1 cellular context compared by ENCODE assay signal in genomic region chr16:67697407-67697806, GRCh38.
TF ChIP-seq lines count a peak whose summit lies in the region.

No MANE protein-coding gene starts in this region.

TF ChIP-seq in K562, 482 proteins besides CTCF, POLR2A, EP300 and RAD21:
- TF ChIP-seq, protein P1, sequence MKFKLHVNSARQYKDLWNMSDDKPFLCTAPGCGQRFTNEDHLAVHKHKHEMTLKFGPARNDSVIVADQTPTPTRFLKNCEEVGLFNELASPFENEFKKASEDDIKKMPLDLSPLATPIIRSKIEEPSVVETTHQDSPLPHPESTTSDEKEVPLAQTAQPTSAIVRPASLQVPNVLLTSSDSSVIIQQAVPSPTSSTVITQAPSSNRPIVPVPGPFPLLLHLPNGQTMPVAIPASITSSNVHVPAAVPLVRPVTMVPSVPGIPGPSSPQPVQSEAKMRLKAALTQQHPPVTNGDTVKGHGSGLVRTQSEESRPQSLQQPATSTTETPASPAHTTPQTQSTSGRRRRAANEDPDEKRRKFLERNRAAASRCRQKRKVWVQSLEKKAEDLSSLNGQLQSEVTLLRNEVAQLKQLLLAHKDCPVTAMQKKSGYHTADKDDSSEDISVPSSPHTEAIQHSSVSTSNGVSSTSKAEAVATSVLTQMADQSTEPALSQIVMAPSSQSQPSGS (CRISPR knock-in tag; IDR thresholded peaks at IDR 0.05) = no peak
- no peak for TF ChIP-seq ZNF133 (CRISPR knock-in tag; IDR thresholded peaks at IDR 0.05)
- TF ChIP-seq STAG1 (CRISPR knock-in tag; IDR thresholded peaks at IDR 0.05; ENCODE audit: borderline replicate concordance) = no peak
- no peak for TF ChIP-seq OTX1 (CRISPR knock-in tag; IDR thresholded peaks at IDR 0.05)
- no peak for TF ChIP-seq ZNF165 (CRISPR knock-in tag; IDR thresholded peaks at IDR 0.05; ENCODE audit: borderline replicate concordance)
- TF ChIP-seq ETV5 (CRISPR knock-in tag; IDR thresholded peaks at IDR 0.05; ENCODE audit: low read depth) = no peak
- TF ChIP-seq ZBTB26 (CRISPR knock-in tag; IDR thresholded peaks at IDR 0.05) = no peak
- TF ChIP-seq, protein P2, sequence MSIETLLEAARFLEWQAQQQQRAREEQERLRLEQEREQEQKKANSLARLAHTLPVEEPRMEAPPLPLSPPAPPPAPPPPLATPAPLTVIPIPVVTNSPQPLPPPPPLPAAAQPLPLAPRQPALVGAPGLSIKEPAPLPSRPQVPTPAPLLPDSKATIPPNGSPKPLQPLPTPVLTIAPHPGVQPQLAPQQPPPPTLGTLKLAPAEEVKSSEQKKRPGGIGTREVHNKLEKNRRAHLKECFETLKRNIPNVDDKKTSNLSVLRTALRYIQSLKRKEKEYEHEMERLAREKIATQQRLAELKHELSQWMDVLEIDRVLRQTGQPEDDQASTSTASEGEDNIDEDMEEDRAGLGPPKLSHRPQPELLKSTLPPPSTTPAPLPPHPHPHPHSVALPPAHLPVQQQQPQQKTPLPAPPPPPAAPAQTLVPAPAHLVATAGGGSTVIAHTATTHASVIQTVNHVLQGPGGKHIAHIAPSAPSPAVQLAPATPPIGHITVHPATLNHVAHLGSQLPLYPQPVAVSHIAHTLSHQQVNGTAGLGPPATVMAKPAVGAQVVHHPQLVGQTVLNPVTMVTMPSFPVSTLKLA (conservative IDR thresholded peaks at IDR 0.05) = no peak
- no peak for TF ChIP-seq EHMT2 (IDR thresholded peaks at IDR 0.05)
- TF ChIP-seq MLLT1 (IDR thresholded peaks at IDR 0.05) = no peak
- TF ChIP-seq NCOA1 (IDR thresholded peaks at IDR 0.05; ENCODE audit: low read depth) = no peak
- TF ChIP-seq, protein P3, sequence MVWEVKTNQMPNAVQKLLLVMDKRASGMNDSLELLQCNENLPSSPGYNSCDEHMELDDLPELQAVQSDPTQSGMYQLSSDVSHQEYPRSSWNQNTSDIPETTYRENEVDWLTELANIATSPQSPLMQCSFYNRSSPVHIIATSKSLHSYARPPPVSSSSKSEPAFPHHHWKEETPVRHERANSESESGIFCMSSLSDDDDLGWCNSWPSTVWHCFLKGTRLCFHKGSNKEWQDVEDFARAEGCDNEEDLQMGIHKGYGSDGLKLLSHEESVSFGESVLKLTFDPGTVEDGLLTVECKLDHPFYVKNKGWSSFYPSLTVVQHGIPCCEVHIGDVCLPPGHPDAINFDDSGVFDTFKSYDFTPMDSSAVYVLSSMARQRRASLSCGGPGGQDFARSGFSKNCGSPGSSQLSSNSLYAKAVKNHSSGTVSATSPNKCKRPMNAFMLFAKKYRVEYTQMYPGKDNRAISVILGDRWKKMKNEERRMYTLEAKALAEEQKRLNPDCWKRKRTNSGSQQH (CRISPR knock-in tag; IDR thresholded peaks at IDR 0.05) = no peak
- TF ChIP-seq ETS2 (tag; IDR thresholded peaks at IDR 0.05; ENCODE audit: borderline replicate concordance, poor library complexity, severe bottlenecking) = no peak
- TF ChIP-seq MEF2A (IDR thresholded peaks at IDR 0.05; ENCODE audit: control insufficient read depth, low read depth, low read length) = no peak
- TF ChIP-seq THAP12 (CRISPR knock-in tag; IDR thresholded peaks at IDR 0.05) = no peak
